ENCODE assay signal across 31 cellular contexts in the genomic region with DNA sequence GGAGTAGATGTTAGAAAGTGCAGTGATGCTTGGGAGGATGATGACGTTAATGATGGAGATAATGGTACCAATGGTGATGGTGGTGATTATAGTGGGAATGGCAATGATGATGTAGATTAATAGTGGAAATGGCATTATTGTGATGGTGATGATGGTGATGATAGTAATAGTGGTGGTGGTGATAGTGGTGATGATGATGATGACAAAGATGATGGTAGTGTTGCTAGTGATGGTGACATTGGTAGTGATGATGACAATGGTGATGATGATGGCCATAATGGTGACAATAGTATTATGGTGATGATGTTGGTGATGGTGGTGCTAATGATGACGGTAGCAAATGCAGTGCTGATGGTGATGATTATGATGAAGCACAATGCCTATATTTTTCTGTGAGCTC. TPM values are rescaled to one million over a fixed set of nuclear protein-coding genes. Genes with fewer than 3 reads are reported as not detected.
"Had no signal": no experiment of that assay in that cellular context is flagged by ENCODE, and none has a peak within 500 bp of the region (broad histone marks: within the 10 kb centered on the region; RNA-seq: fewer than 3 reads in every experiment).

No MANE protein-coding gene starts in this region.

- ATAC-seq: activated CD8-positive, alpha-beta T cell treated with anti-CD3 and anti-CD28 coated beads for 36 hours; activated naive CD8-positive, alpha-beta T cell treated with anti-CD3 and anti-CD28 coated beads, Interleukin-2, amount 50 U/mL, for 24 hours had no signal

- H3K4me1 ChIP-seq: ascending aorta had no signal

- DNase-seq: activated B cell treated with CpG ODN at 0.5 μM for 24 hours; activated CD4-positive, alpha-beta memory T cell treated with anti-CD3 and anti-CD28 coated beads for 36 hours; activated CD4-positive, alpha-beta T cell treated with anti-CD3 and anti-CD28 coated beads for 4 hours; activated CD4-positive, alpha-beta T cell treated with anti-CD3 and anti-CD28 coated beads, Interleukin-2, amount 10 ng/mL, durations not matched to agents 24 days and 14 days; activated CD4-positive, alpha-beta T cell treated with anti-CD3 and anti-CD28 coated beads, Interleukin-2, amount 50 U/mL, for 1 hour; activated CD4-positive, alpha-beta T cell treated with anti-CD3 and anti-CD28 coated beads, Interleukin-2, amount 50 U/mL, for 4 hours; activated CD4-positive, CD25-positive, alpha-beta regulatory T cell treated with anti-CD3 and anti-CD28 coated beads, Interleukin-2, amount 50 U/mL, for 72 hours; activated CD8-positive, alpha-beta memory T cell treated with anti-CD3 and anti-CD28 coated beads, Interleukin-2, amount 50 U/mL, for 4 hours; activated CD8-positive, alpha-beta T cell treated with anti-CD3 and anti-CD28 coated beads for 36 hours; activated effector memory CD4-positive, alpha-beta T cell treated with Interleukin-2 at 50 U/mL for 16 hours; activated gamma-delta T cell; activated naive CD4-positive, alpha-beta T cell treated with anti-CD3 and anti-CD28 coated beads for 36 hours; activated naive CD4-positive, alpha-beta T cell treated with anti-CD3 and anti-CD28 coated beads, Interleukin-2, amount 50 U/mL, for 16 hours; activated naive CD8-positive, alpha-beta T cell treated with anti-CD3 and anti-CD28 coated beads, Interleukin-2, amount 10 ng/mL, durations not matched to agents 7 days and 5 days; activated naive CD8-positive, alpha-beta T cell treated with anti-CD3 and anti-CD28 coated beads, Interleukin-2, amount 50 U/mL, for 24 hours; activated T-cell treated with anti-CD3 and anti-CD28 coated beads, Interleukin-2, amount 50 U/mL, for 24 hours; activated T-cell treated with anti-CD3 and anti-CD28 coated beads, Interleukin-2, amount 50 U/mL, for 48 hours; amygdala; anterior cingulate cortex; central memory CD4-positive, alpha-beta T cell; T-helper 1 cell; T-helper 2 cell; T-helper 9 cell had no signal

- H3K4me3 ChIP-seq: ascending aorta had no signal

- FAIRE-seq: TTC549 had no signal

- H3K36me3 ChIP-seq: ascending aorta had no signal

- H3K27ac ChIP-seq: ascending aorta, VCaP had no signal

- H3K9me3 ChIP-seq: ascending aorta had no signal

- H3K27me3 ChIP-seq: ascending aorta had no signal

RNA-seq across cellular contexts. Expression of a gene that starts 7.6 kb away (rescaled TPM):
- total RNA-seq: activated B cell treated with CpG ODN at 0.5 μM for 24 hours; activated CD4-positive, alpha-beta memory T cell treated with anti-CD3 and anti-CD28 coated beads for 36 hours; activated CD4-positive, alpha-beta T cell treated with anti-CD3 and anti-CD28 coated beads, Interleukin-2, amount 10 ng/mL, durations not matched to agents 24 days and 14 days; activated CD8-positive, alpha-beta memory T cell treated with anti-CD3 and anti-CD28 coated beads for 36 hours; activated CD8-positive, alpha-beta T cell treated with anti-CD3 and anti-CD28 coated beads for 36 hours; activated naive CD4-positive, alpha-beta T cell treated with anti-CD3 and anti-CD28 coated beads for 36 hours; activated naive CD8-positive, alpha-beta T cell treated with anti-CD3 and anti-CD28 coated beads, Interleukin-2, amount 10 ng/mL, durations not matched to agents 7 days and 5 days; activated T-helper 2 cell treated with anti-CD3 and anti-CD28 coated beads, Interferon-gamma antibody, Interleukin-2, Interleukin-4, amounts not matched to agents 10 μg/mL and 5 μg/mL and 100 μg/mL, durations not matched to agents 14 hours and 24 hours and 36 hours; ascending aorta; cardiac septum; cerebellum had no signal
- polyA plus RNA-seq: adipose tissue had no signal

RNA-seq across cellular contexts. Expression of a gene that starts 15.6 kb away (rescaled TPM):
- total RNA-seq: activated B cell treated with CpG ODN at 0.5 μM for 24 hours; activated naive CD4-positive, alpha-beta T cell treated with anti-CD3 and anti-CD28 coated beads for 36 hours; ascending aorta; cardiac septum had no signal

RNA-seq across cellular contexts. Expression of a gene that starts 27.7 kb away (rescaled TPM):
- total RNA-seq: activated B cell treated with CpG ODN at 0.5 μM for 24 hours; activated CD4-positive, alpha-beta memory T cell treated with anti-CD3 and anti-CD28 coated beads for 36 hours; activated CD8-positive, alpha-beta memory T cell treated with anti-CD3 and anti-CD28 coated beads for 36 hours; activated CD8-positive, alpha-beta T cell treated with anti-CD3 and anti-CD28 coated beads for 36 hours; activated naive CD4-positive, alpha-beta T cell treated with anti-CD3 and anti-CD28 coated beads for 36 hours; activated naive CD8-positive, alpha-beta T cell treated with anti-CD3 and anti-CD28 coated beads, Interleukin-2, amount 10 ng/mL, durations not matched to agents 7 days and 5 days; ascending aorta; cardiac septum had no signal

RNA-seq across cellular contexts. Expression of a gene that starts 45.5 kb away (rescaled TPM):
- total RNA-seq: activated CD4-positive, alpha-beta memory T cell treated with anti-CD3 and anti-CD28 coated beads for 36 hours; activated CD8-positive, alpha-beta memory T cell treated with anti-CD3 and anti-CD28 coated beads for 36 hours; activated CD8-positive, alpha-beta T cell treated with anti-CD3 and anti-CD28 coated beads for 36 hours; activated naive CD4-positive, alpha-beta T cell treated with anti-CD3 and anti-CD28 coated beads for 36 hours; activated naive CD8-positive, alpha-beta T cell treated with anti-CD3 and anti-CD28 coated beads, Interleukin-2, amount 10 ng/mL, durations not matched to agents 7 days and 5 days; cerebellum had no signal
